ENCODE assay signal across 10 cellular contexts in the genomic region with DNA sequence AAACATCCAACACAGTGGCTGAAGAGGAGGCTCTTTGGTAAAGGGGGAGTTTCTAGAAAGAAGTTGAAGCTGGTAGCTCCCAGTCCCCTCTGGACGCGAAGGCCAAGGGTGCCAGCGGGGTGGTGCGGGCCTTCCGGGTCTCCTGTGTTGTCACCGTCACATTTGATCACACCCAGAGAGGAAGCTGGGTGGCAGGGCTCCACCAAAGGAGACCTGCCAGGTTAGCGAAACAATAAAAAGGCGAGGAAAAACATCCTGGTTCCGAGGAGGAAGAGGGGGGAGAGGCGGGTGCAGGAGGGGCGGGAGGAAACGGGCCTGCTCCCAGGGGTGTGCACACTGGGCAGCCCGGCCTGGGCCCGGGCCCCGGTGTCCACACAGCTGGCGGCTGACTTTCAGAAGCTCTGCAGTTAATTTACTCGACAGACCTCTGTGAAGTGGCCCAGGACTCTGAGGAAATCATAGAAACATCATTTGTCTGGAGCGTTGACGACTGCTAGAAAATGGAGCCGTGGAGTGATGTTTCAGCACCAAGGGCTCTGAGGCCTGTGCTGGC. TPM values are rescaled to one million over a fixed set of nuclear protein-coding genes. Genes with fewer than 3 reads are reported as not detected.
DNase-seq lines count a peak whose midpoint lies in the region; TF ChIP-seq lines count a peak whose summit lies in the region.
"Had no signal": no experiment of that assay in that cellular context is flagged by ENCODE, and none has a peak within 500 bp of the region (broad histone marks: within the 10 kb centered on the region; RNA-seq: fewer than 3 reads in every experiment).

No MANE protein-coding gene starts in this region.

- peak overlapping the region; percentile 79 to 91 (median 86) for H3K27ac ChIP-seq in esophagus muscularis mucosa (replicated peaks in 1 of 4)
- peak overlapping the region; percentile 81 for H3K27ac ChIP-seq in mesodermal cell (ENCODE audit: low read depth, low read length, severe bottlenecking)
- peak overlapping the region; percentile 75 for H3K27ac ChIP-seq in stomach smooth muscle (ENCODE audit: low read length)
- H3K27ac ChIP-seq: KMS-11 had no signal

- peak overlapping the region; percentile 28 to 29 for H3K9ac ChIP-seq in stomach smooth muscle (ENCODE audit: low read length in 2 of 2)
- H3K9ac ChIP-seq: KMS-11 had no signal

- peak; percentile 41 for DNase-seq in LNCaP clone FGC (ENCODE audit: low read depth)
- no peak for DNase-seq in esophagus muscularis mucosa (ENCODE audit: extremely low spot score)
- no peak for DNase-seq in GM10266 (ENCODE audit: extremely low spot score)
- DNase-seq in DMS79 treated with DMSO at 0.1 percent for 48 hours (lab: John Stamatoyannopoulos, UW): no peak
- DNase-seq in central memory CD4-positive, alpha-beta T cell: no peak
- DNase-seq in cerebellum (ENCODE audit: low spot score): no peak
- DNase-seq: CD4-positive, alpha-beta T cell had no signal

- WGBS in esophagus muscularis mucosa: 49% methylated on average over 20 of the region's 20 CpGs
- WGBS in mesodermal cell (ENCODE audit: insufficient coverage in 2 of 2), 2 experiments: 81 to 86% methylated on average over 13 to 19 of the region's 20 CpGs

- H3K36me3 ChIP-seq in esophagus muscularis mucosa (peaks cover 0 to 12% (median 0%) of the 10 kb centered on the region in 4 donors), mesodermal cell (ENCODE audit: control insufficient read depth, insufficient read depth, low read length) (peaks cover 72% of the 10 kb centered on the region), stomach smooth muscle (ENCODE audit: control insufficient read depth in 2 of 2, insufficient read depth in 2 of 2, low read length in 2 of 2) (peaks cover 0 to 5% of the 10 kb centered on the region in 2 donors)

- H3K4me1 ChIP-seq in esophagus muscularis mucosa (peaks cover 95 to 99% (median 98%) of the 10 kb centered on the region in 4 donors), mesodermal cell (ENCODE audit: control insufficient read depth, insufficient read depth, low read length, poor library complexity, severe bottlenecking) (peaks cover 91% of the 10 kb centered on the region), stomach smooth muscle (ENCODE audit: control insufficient read depth, insufficient read depth, low read length) (peaks cover 57% of the 10 kb centered on the region)

- no peaks in the 10 kb centered on the region for H3K27me3 ChIP-seq in esophagus muscularis mucosa
- H3K27me3 ChIP-seq in stomach smooth muscle (ENCODE audit: control insufficient read depth in 1 of 2, insufficient read depth in 2 of 2, low read length in 2 of 2): no peaks in the 10 kb centered on the region

- no peak for TF ChIP-seq EP300 in esophagus muscularis mucosa (IDR thresholded peaks at IDR 0.05)

- no peak overlapping the region for H3K4me3 ChIP-seq in LNCaP clone FGC (ENCODE audit: low read depth, low read length)
- peak overlapping the region in 3 of 4 donors; percentile 24 to 36 (median 27) for H3K4me3 ChIP-seq in esophagus muscularis mucosa
- no peak overlapping the region for H3K4me3 ChIP-seq in mesodermal cell (ENCODE audit: extremely low read depth, insufficient read depth, low read length, poor library complexity, severe bottlenecking)
- peak overlapping the region in 1 of 2 donors; percentile 60 for H3K4me3 ChIP-seq in stomach smooth muscle (ENCODE audit: low read length in 2 of 2)

- intact Hi-C loops in esophagus muscularis mucosa (cut with DNase I): no loop called here

- TF ChIP-seq CTCF in LNCaP clone FGC (IDR thresholded peaks at IDR 0.05; ENCODE audit: control insufficient read depth, extremely low read depth, insufficient read depth): no peak
- TF ChIP-seq CTCF in esophagus muscularis mucosa (IDR thresholded peaks at IDR 0.05): no peak
- no peak for TF ChIP-seq CTCF in GM10266 (IDR thresholded peaks at IDR 0.05; ENCODE audit: control insufficient read depth, insufficient read depth, low read depth, missing control alignments)

- TF ChIP-seq POLR2A in esophagus muscularis mucosa (IDR thresholded peaks at IDR 0.05; ENCODE audit: low read depth): no peak

- H3K9me3 ChIP-seq in esophagus muscularis mucosa (no peaks in the 10 kb centered on the region), mesodermal cell (ENCODE audit: control insufficient read depth, low read length) (no peaks in the 10 kb centered on the region), stomach smooth muscle (ENCODE audit: control insufficient read depth in 2 of 2, low read length in 2 of 2) (no peaks in the 10 kb centered on the region)

RNA-seq across cellular contexts. Expression of a gene that starts 12.1 kb away (rescaled TPM):
- total RNA-seq in esophagus muscularis mucosa (10 to 100 TPM; 47.8 to 91.7 (median 76.8) TPM), cerebellum (17.2 TPM)
- polyA plus RNA-seq in mesodermal cell (2013, experiment 1 of 2): 122 TPM
- polyA plus RNA-seq in mesodermal cell (2013, experiment 2 of 2): 98.4 TPM

Comparison
In these comparisons a context has a peak if more than half of its experiments do, and no peak if none do; other contexts are left out.
1. H3K4me3 ChIP-seq: peak in esophagus muscularis mucosa (3 of 4); none in LNCaP clone FGC (single experiment) and mesodermal cell (single experiment).
2. Peak in every context shown above with its lines, with median percentiles within 50 percentile points of each other: H3K27ac ChIP-seq.